Comparison of ENCODE assay signal across 23 cellular contexts in the genomic region with DNA sequence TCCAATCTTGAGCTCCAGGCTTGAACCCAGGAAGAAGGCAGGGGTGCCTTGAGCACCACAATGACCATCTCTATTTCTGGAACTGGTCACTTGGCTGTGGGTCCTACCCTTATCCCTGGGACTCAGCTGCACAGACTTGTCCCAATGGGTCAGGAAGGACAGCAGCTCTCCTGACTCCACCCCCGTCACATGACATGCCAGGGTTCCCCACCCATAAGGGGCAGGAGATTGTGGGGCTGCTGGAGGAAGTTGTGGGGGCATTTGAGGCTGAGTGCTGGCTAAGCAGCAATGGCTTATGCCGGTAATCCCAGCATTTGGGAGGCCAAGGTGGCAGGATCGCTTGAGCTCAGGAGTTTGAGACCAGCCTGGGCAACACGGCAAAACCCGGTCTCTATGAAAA. TPM values are rescaled to one million over a fixed set of nuclear protein-coding genes. Genes with fewer than 3 reads are reported as not detected.
DNase-seq lines count a peak whose midpoint lies in the region; ATAC-seq and TF ChIP-seq lines count a peak whose summit lies in the region.
"Had no signal": no experiment of that assay in that cellular context is flagged by ENCODE, and none has a peak within 500 bp of the region (broad histone marks: within the 10 kb centered on the region; RNA-seq: fewer than 3 reads in every experiment).

No MANE protein-coding gene starts in this region.

- 0 out of 2 replicates have a peak, but pooled peaks cover 4% of the 10 kb centered on the region for H3F3A ChIP-seq in Loucy (ENCODE audit: low read depth)

- H3K9me3 Mint-ChIP-seq in brain = peaks cover 0 to 15% (median 8%) of the 10 kb centered on the region in 5 experiments
- H3K9me3 Mint-ChIP-seq: activated T-cell treated with anti-CD3 and anti-CD28 coated beads, Interleukin-2, amount 50 U/mL, for 72 hours; stimulated activated memory B cell treated with anti-CD40 and anti-IgM and Interleukin-4, amounts not matched to agents 10 μg/mL and 1 μg/mL and 100 μg/mL, for 72 hours had no signal

- no peak for TF ChIP-seq POLR2A in spleen (IDR thresholded peaks at IDR 0.05)

- TF ChIP-seq CTCF in Loucy (conservative IDR thresholded peaks at IDR 0.05; ENCODE audit: low read length) (no peak), brain (conservative IDR thresholded peaks at IDR 0.05) (no peak), hepatocyte (IDR thresholded peaks at IDR 0.05; ENCODE audit: poor library complexity) (no peak), spleen (IDR thresholded peaks at IDR 0.05 in 8 of 11, conservative IDR thresholded peaks at IDR 0.05 in 3 of 11) (no peak), A673 (conservative IDR thresholded peaks at IDR 0.05; ENCODE audit: low read depth, low read length) (no peak)

- POLR2A ChIA-PET in A673 (lab: Charles Lee; ENCODE audit: low non-redundant PET) = no interaction called here

- peaks cover 9% of the 10 kb centered on the region for H3K27me3 Mint-ChIP-seq in brain
- H3K27me3 Mint-ChIP-seq: activated naive CD8-positive, alpha-beta T cell had no signal

- H3K27ac Mint-ChIP-seq in brain = peak overlapping the region in 3 of 5 experiments; percentile 38 to 91 (median 80)
- H3K27ac Mint-ChIP-seq: activated naive CD8-positive, alpha-beta T cell; activated T-cell treated with anti-CD3 and anti-CD28 coated beads, Interleukin-2, amount 50 U/mL, for 72 hours; stimulated activated memory B cell treated with anti-CD40 and anti-IgM and Interleukin-4, amounts not matched to agents 10 μg/mL and 1 μg/mL and 100 μg/mL, for 72 hours had no signal

- H3K27ac ChIP-seq in hepatocyte (peak overlapping the region; percentile 74), spleen (peak overlapping the region in 7 of 8 donors; percentile 35 to 69 (median 61)), A673 (ENCODE audit: low read depth, low read length, poor library complexity, severe bottlenecking) (no peak overlapping the region), SJCRH30 (no peak overlapping the region)
- H3K27ac ChIP-seq: SJSA1 had no signal

- no TSS peak for BruUV-seq in A673 (replicated peaks; lab: Mats Ljungman, UMichigan)

- intact Hi-C loops in spleen (cut with DNase I; ENCODE audit: low total_unique reads) = no loop called here
- intact Hi-C loops in A673 (cut with micrococcal nuclease; ENCODE audit: unreplicated experiment) = no loop called here

- H3K79me2 ChIP-seq in Loucy (ENCODE audit: insufficient read depth, low read length) (no peaks in the 10 kb centered on the region), hepatocyte (no peaks in the 10 kb centered on the region)

- no peak overlapping the region for H2AFZ ChIP-seq in Loucy (ENCODE audit: low read length)
- no peak overlapping the region for H2AFZ ChIP-seq in hepatocyte

- DNase-seq in hepatocyte (ENCODE audit: low spot score) (no peak), spleen (peak; percentile 77), activated gamma-delta T cell treated with Interleukin-2 at 50 U/mL for 16 hours (no peak), A673 (ENCODE audit: low spot score) (no peak), SJCRH30 (no peak)
- DNase-seq: activated CD4-positive, CD25-positive, alpha-beta regulatory T cell treated with anti-CD3 and anti-CD28 coated beads, Interleukin-2, amount 50 U/mL, for 72 hours; activated CD8-positive, alpha-beta memory T cell treated with anti-CD3 and anti-CD28 coated beads for 24 hours; activated T-cell treated with anti-CD3 and anti-CD28 coated beads, Interleukin-2, amount 50 U/mL, for 72 hours; cortex of kidney; GOT3; hypothalamus; NCI-H1417 treated with DMSO at 0.1 percent for 48 hours; NCI-H526; OCI-M1 had no signal

- ATAC-seq in HG02678 (IDR thresholded peaks at IDR 0.05; ENCODE audit: unreplicated experiment) = no peak
- ATAC-seq: activated T-cell treated with anti-CD3 and anti-CD28 coated beads, Interleukin-2, amount 50 U/mL, for 72 hours; stimulated activated memory B cell treated with anti-CD40 and anti-IgM and Interleukin-4, amounts not matched to agents 10 μg/mL and 1 μg/mL and 100 μg/mL, for 72 hours had no signal

- no peaks in the 10 kb centered on the region for H3K36me3 ChIP-seq in Loucy (ENCODE audit: insufficient read depth, low read length)
- no peaks in the 10 kb centered on the region for H3K36me3 ChIP-seq in hepatocyte (replicated peaks; ENCODE audit: insufficient read depth, low read depth)
- peaks cover 0 to 8% (median 0%) of the 10 kb centered on the region in 6 donors for H3K36me3 ChIP-seq in spleen
- H3K36me3 ChIP-seq in A673 (ENCODE audit: insufficient read depth, low read length, poor library complexity, severe bottlenecking) = no peaks in the 10 kb centered on the region
- no peaks in the 10 kb centered on the region for H3K36me3 ChIP-seq in SJCRH30
- H3K36me3 ChIP-seq: SJSA1, tibial nerve had no signal

- H3K27me3 ChIP-seq in Loucy (ENCODE audit: insufficient read depth, low read length, poor library complexity, severe bottlenecking) = no peaks in the 10 kb centered on the region
- H3K27me3 ChIP-seq in hepatocyte = no peaks in the 10 kb centered on the region
- no peaks in the 10 kb centered on the region for H3K27me3 ChIP-seq in spleen (replicated peaks in 1 of 7)
- H3K27me3 ChIP-seq in A673 (replicated peaks; ENCODE audit: insufficient read depth, low read depth, low read length, poor library complexity) = no peaks in the 10 kb centered on the region
- no peaks in the 10 kb centered on the region for H3K27me3 ChIP-seq in SJCRH30
- H3K27me3 ChIP-seq: tibial nerve had no signal

- no peaks in the 10 kb centered on the region for H3K9me3 ChIP-seq in Loucy (ENCODE audit: insufficient read depth, low read depth, low read length)
- no peaks in the 10 kb centered on the region for H3K9me3 ChIP-seq in hepatocyte (ENCODE audit: low read depth)
- no peaks in the 10 kb centered on the region for H3K9me3 ChIP-seq in spleen
- H3K9me3 ChIP-seq in A673 (ENCODE audit: low read depth, low read length, poor library complexity, severe bottlenecking) = no peaks in the 10 kb centered on the region
- H3K9me3 ChIP-seq in SJCRH30 (replicated peaks) = no peaks in the 10 kb centered on the region
- H3K9me3 ChIP-seq: SJSA1, tibial nerve had no signal

- H3K4me1 Mint-ChIP-seq in brain = peaks cover 81% of the 10 kb centered on the region

- WGBS in hepatocyte (ENCODE audit: low lambda C conversion rate, missing lambda C conversion rate) = 87% methylated on average over 5 of the region's 5 CpGs
- 55 to 71% (median 62%) methylated on average over 5 of the region's 5 CpGs for WGBS in spleen, 5 donors

- no peak overlapping the region for H3K4me3 ChIP-seq in Loucy (ENCODE audit: low read length, poor library complexity, severe bottlenecking)
- H3K4me3 ChIP-seq in hepatocyte = no peak overlapping the region
- no peak overlapping the region for H3K4me3 ChIP-seq in spleen
- no peak overlapping the region for H3K4me3 ChIP-seq in A673 (ENCODE audit: low read depth, low read length, poor library complexity, severe bottlenecking)
- H3K4me3 ChIP-seq in SJCRH30 = no peak overlapping the region
- H3K4me3 ChIP-seq: SJSA1, tibial nerve had no signal

- no peak overlapping the region for H3K4me3 Mint-ChIP-seq in brain
- H3K4me3 Mint-ChIP-seq: activated naive CD8-positive, alpha-beta T cell; activated T-cell treated with anti-CD3 and anti-CD28 coated beads, Interleukin-2, amount 50 U/mL, for 72 hours; stimulated activated memory B cell treated with anti-CD40 and anti-IgM and Interleukin-4, amounts not matched to agents 10 μg/mL and 1 μg/mL and 100 μg/mL, for 72 hours had no signal

- H3K4me1 ChIP-seq in Loucy (ENCODE audit: insufficient read depth, low read length, poor library complexity, severe bottlenecking) = peaks cover 19% of the 10 kb centered on the region
- H3K4me1 ChIP-seq in hepatocyte (ENCODE audit: insufficient read depth) = peaks cover 24% of the 10 kb centered on the region
- H3K4me1 ChIP-seq in spleen = peaks cover 0 to 28% (median 11%) of the 10 kb centered on the region in 6 donors
- H3K4me1 ChIP-seq in A673 (ENCODE audit: insufficient read depth, low read length, poor library complexity, severe bottlenecking) = peaks cover 18% of the 10 kb centered on the region
- no peaks in the 10 kb centered on the region for H3K4me1 ChIP-seq in SJCRH30
- H3K4me1 ChIP-seq: SJSA1 had no signal

- peak overlapping the region; percentile 2 for H3K4me2 ChIP-seq in Loucy (ENCODE audit: low read depth, low read length, poor library complexity, severe bottlenecking)
- no peak overlapping the region for H3K4me2 ChIP-seq in hepatocyte

- H3K9me2 ChIP-seq in Loucy (replicated peaks; ENCODE audit: low read depth, low read length) (no peaks in the 10 kb centered on the region), hepatocyte (replicated peaks; ENCODE audit: insufficient read depth) (no peaks in the 10 kb centered on the region)

- H3K36me3 Mint-ChIP-seq in brain = no peaks in the 10 kb centered on the region
- H3K36me3 Mint-ChIP-seq: activated naive CD8-positive, alpha-beta T cell; stimulated activated memory B cell treated with anti-CD40 and anti-IgM and Interleukin-4, amounts not matched to agents 10 μg/mL and 1 μg/mL and 100 μg/mL, for 72 hours had no signal

- CTCF ChIA-PET in A673 (lab: Charles Lee) = interaction anchor here (1.0 kb wide), 1 partner anchor 45 kb away, joined by 3 read pairs; no protein-coding TSS in a partner anchor

- H4K20me1 ChIP-seq in Loucy (ENCODE audit: insufficient read depth, low read length, poor library complexity, severe bottlenecking) (no peaks in the 10 kb centered on the region), hepatocyte (ENCODE audit: insufficient read depth, poor library complexity, severe bottlenecking) (no peaks in the 10 kb centered on the region)

- H3K9ac ChIP-seq in Loucy (ENCODE audit: low read depth, low read length, poor library complexity, severe bottlenecking) = no peak overlapping the region

RNA-seq across cellular contexts. Expression of gene NFAM1, which starts 56.2 kb away (rescaled TPM):
- 1.4 TPM for polyA plus RNA-seq in brain (ENCODE audit: insufficient read depth, low read depth, low replicate concordance)
- 0.16 and 0.53 TPM in 2 replicates for total RNA-seq in hepatocyte
- 0.15 and 1.0 TPM in 2 replicates for polyA plus RNA-seq in hepatocyte
- 10 to 100 TPM; 18.7 to 56.6 (median 39.0) TPM for total RNA-seq in spleen
- 10 to 100 TPM in 1 of 3 donors, 1 to 10 TPM in 2; 2.0 to 10.6 (median 3.0) TPM for polyA plus RNA-seq in spleen
- 2.4 and 3.8 TPM in 2 replicates for total RNA-seq in A673 (2021)
- 0.18 TPM in 1 of 2 replicates, not detected in the other for total RNA-seq in SJCRH30 (2014; rRNA removed; shearing (Covaris generic))
- total RNA-seq: HT1080, SJSA1 had no signal
- polyA plus RNA-seq: keratinocyte had no signal

Comparison
In these comparisons a context has a peak if more than half of its experiments do, and no peak if none do; other contexts are left out.
1. H3K27ac ChIP-seq: peak in hepatocyte (single experiment) and spleen (7 of 8); none in A673 (single experiment) and SJCRH30 (single experiment).